In genomic region chr19:43524922-43525835, GRCh38 we compare ENCODE assay signal across 1 cellular context.
TF ChIP-seq lines count a peak whose summit lies in the region.

No MANE protein-coding gene starts in this region.

TF ChIP-seq in HEK293, 187 proteins besides CTCF, POLR2A, EP300 and RAD21 (continued from another document and continues in another):
- TF ChIP-seq ZNF121 (tag by site-specific recombination; IDR thresholded peaks at IDR 0.05) (no peak), PATZ1 (tag by site-specific recombination; IDR thresholded peaks at IDR 0.05) (no peak), ZNF394 (tag by site-specific recombination; IDR thresholded peaks at IDR 0.05; ENCODE audit: borderline replicate concordance) (no peak), ZNF777 (tag by site-specific recombination; IDR thresholded peaks at IDR 0.05; ENCODE audit: borderline replicate concordance) (no peak; the same call in 1 of the 2 replicates), ZBTB26 (tag by site-specific recombination; optimal IDR thresholded peaks at IDR 0.05) (no peak), ZFHX2 (tag by site-specific recombination; conservative IDR thresholded peaks at IDR 0.05) (peak; percentile 70), ZNF639 (tag by site-specific recombination; IDR thresholded peaks at IDR 0.05) (no peak), ZNF391 (tag by site-specific recombination; IDR thresholded peaks at IDR 0.05; ENCODE audit: borderline replicate concordance, low read depth) (0 out of 2 replicates have a peak, but pooled peaks have one; percentile 12), ZNF174 (tag by site-specific recombination; IDR thresholded peaks at IDR 0.05) (no peak), KLF7 (tag by site-specific recombination; IDR thresholded peaks at IDR 0.05; ENCODE audit: borderline replicate concordance) (no peak; the same call in 1 of the 2 replicates), ZFP37 (tag by site-specific recombination; IDR thresholded peaks at IDR 0.05) (no peak), FEZF1 (tag by site-specific recombination; IDR thresholded peaks at IDR 0.05) (no peak), ZNF843 (tag by site-specific recombination; IDR thresholded peaks at IDR 0.05) (no peak), YY1 (tag by site-specific recombination; IDR thresholded peaks at IDR 0.05) (no peak), ZNF768 (tag by site-specific recombination; IDR thresholded peaks at IDR 0.05) (no peak), GLIS1 (tag by site-specific recombination; IDR thresholded peaks at IDR 0.05) (peak; percentile 44; the same call in 1 of the 2 replicates), SP3 (tag by site-specific recombination; IDR thresholded peaks at IDR 0.05) (no peak), ZNF24 (tag by site-specific recombination; IDR thresholded peaks at IDR 0.05) (no peak), IKZF3 (tag by site-specific recombination; IDR thresholded peaks at IDR 0.05) (peak; percentile 59; the same call in 1 of the 2 replicates), ZNF521 (tag by site-specific recombination; IDR thresholded peaks at IDR 0.05) (no peak), ZNF114 (tag by site-specific recombination; IDR thresholded peaks at IDR 0.05) (no peak), ZNF416 (tag by site-specific recombination; IDR thresholded peaks at IDR 0.05) (no peak), ZNF280C (tag by site-specific recombination; IDR thresholded peaks at IDR 0.05) (no peak), ZNF623 (tag by site-specific recombination; IDR thresholded peaks at IDR 0.05) (no peak), BCL6B (tag by site-specific recombination; IDR thresholded peaks at IDR 0.05) (no peak), ZNF311 (tag by site-specific recombination; IDR thresholded peaks at IDR 0.05; ENCODE audit: borderline replicate concordance) (no peak), ZSCAN18 (tag by site-specific recombination; IDR thresholded peaks at IDR 0.05) (no peak), ZNF146 (tag by site-specific recombination; IDR thresholded peaks at IDR 0.05) (no peak), ZNF362 (tag by site-specific recombination; IDR thresholded peaks at IDR 0.05) (peak; percentile 94), ZNF354C (tag by site-specific recombination; IDR thresholded peaks at IDR 0.05; ENCODE audit: borderline replicate concordance, low read depth) (no peak), ZNF544 (tag by site-specific recombination; IDR thresholded peaks at IDR 0.05) (no peak), PRDM2 (tag by site-specific recombination; IDR thresholded peaks at IDR 0.05; ENCODE audit: borderline replicate concordance) (no peak), WT1 (tag by site-specific recombination; IDR thresholded peaks at IDR 0.05) (peak; percentile 63), ZNF449 (tag by site-specific recombination; IDR thresholded peaks at IDR 0.05) (no peak), ZNF223 (tag by site-specific recombination; IDR thresholded peaks at IDR 0.05) (no peak), BCL11A (tag by site-specific recombination; IDR thresholded peaks at IDR 0.05; ENCODE audit: low read depth) (0 out of 2 replicates have a peak, but pooled peaks have one; percentile 31), AEBP2 (tag by site-specific recombination; IDR thresholded peaks at IDR 0.05; ENCODE audit: borderline replicate concordance) (no peak), ZNF529 (tag by site-specific recombination; IDR thresholded peaks at IDR 0.05; ENCODE audit: insufficient replicate concordance) (no peak), ZNF747 (tag by site-specific recombination; IDR thresholded peaks at IDR 0.05) (no peak), ZNF596 (tag by site-specific recombination; IDR thresholded peaks at IDR 0.05) (peak; percentile 3; the same call in 1 of the 2 replicates)
